ENCODE assay signal across 8 cellular contexts in genomic region chr11:103682318-103683184, GRCh38.
A peak's percentile ranks its signal among the peaks of the same experiment; 100 is the strongest.
DNase-seq lines count a peak whose midpoint lies in the region; ATAC-seq and TF ChIP-seq lines count a peak whose summit lies in the region.

No MANE protein-coding gene starts in this region.

- H3K27me3 ChIP-seq in BJ (ENCODE audit: control insufficient read depth, insufficient read depth, low read length) (no peaks in the 10 kb centered on the region), right lobe of liver (no peaks in the 10 kb centered on the region)

- H3K9me3 Mint-ChIP-seq in activated B cell treated with CpG ODN at 0.5 μM for 24 hours = no peaks in the 10 kb centered on the region

- no peak overlapping the region for H3K4me3 Mint-ChIP-seq in activated B cell treated with CpG ODN at 0.5 μM for 24 hours

- no peaks in the 10 kb centered on the region for H3K9me3 ChIP-seq in right lobe of liver

- no peak for DNase-seq in BJ (ENCODE audit: low read depth)
- peak; percentile 19 for DNase-seq in NCI-H226
- peak; percentile 21 for DNase-seq in activated B cell treated with CpG ODN at 0.5 μM for 24 hours
- peak; percentile 88 for DNase-seq in dermis blood vessel endothelial cell
- peak in 2 of 3 donors; percentile 26 to 45 for DNase-seq in right lobe of liver
- peak; percentile 1 for DNase-seq in stimulated activated CD8-positive, alpha-beta memory T cell treated with anti-CD3 and anti-CD28 coated beads, Interleukin-15, amount 100 ng/mL, for 1 hour (ENCODE audit: low read depth)

- H3K36me3 Mint-ChIP-seq in activated B cell treated with CpG ODN at 0.5 μM for 24 hours (ENCODE audit: low read depth) = no peaks in the 10 kb centered on the region

- H3K4me1 Mint-ChIP-seq in activated B cell treated with CpG ODN at 0.5 μM for 24 hours = peaks cover 5% of the 10 kb centered on the region

- H3K27me3 Mint-ChIP-seq in activated B cell treated with CpG ODN at 0.5 μM for 24 hours = no peaks in the 10 kb centered on the region

- ATAC-seq in GM18909 (IDR thresholded peaks at IDR 0.05; ENCODE audit: poor library complexity, unreplicated experiment) = peak; percentile 96
- peak; percentile 92 for ATAC-seq in HG03097 (IDR thresholded peaks at IDR 0.05; ENCODE audit: low FRiP score, unreplicated experiment)
- peak; percentile 75 for ATAC-seq in activated B cell treated with CpG ODN at 0.5 μM for 24 hours (ENCODE audit: low read depth)
- ATAC-seq in right lobe of liver = peak; percentile 91 to 97 (median 96)

- intact Hi-C loops in activated B cell treated with CpG ODN at 0.5 μM for 24 hours (cut with micrococcal nuclease) (loop anchor here (1.0 to 2.0 kb wide), 3 partner anchors 469 to 1318 kb away; no protein-coding TSS in a partner anchor), right lobe of liver (cut with DNase I) (no loop called here)

- no peaks in the 10 kb centered on the region for H3K4me1 ChIP-seq in right lobe of liver

- no peak overlapping the region for H3K27ac ChIP-seq in right lobe of liver

- TF ChIP-seq CTCF in BJ (IDR thresholded peaks at IDR 0.05; ENCODE audit: insufficient read depth, low read depth, low read length) = peak; percentile 78
- no peak for TF ChIP-seq CTCF in activated B cell treated with CpG ODN at 0.5 μM for 24 hours (IDR thresholded peaks at IDR 0.05)
- TF ChIP-seq CTCF in right lobe of liver (IDR thresholded peaks at IDR 0.05) = peak; percentile 67 to 77 (median 72)

- H3K4me3 ChIP-seq in BJ (ENCODE audit: low read depth, low read length) (no peak overlapping the region), right lobe of liver (no peak overlapping the region)

- POLR2A ChIA-PET in BJ (lab: Charles Lee) = interaction anchor here (0.5 kb wide), 1 partner anchor 9 kb away, joined by 4 read pairs; no protein-coding TSS in a partner anchor
- POLR2A ChIA-PET in activated B cell treated with CpG ODN at 0.5 μM for 24 hours (lab: Charles Lee) = interaction anchor here (0.5 kb wide), 1 partner anchor 64 kb away, joined by 5 read pairs; no protein-coding TSS in a partner anchor

- 7% methylated on average over 7 of the region's 8 CpGs for WGBS in right lobe of liver (ENCODE audit: insufficient coverage, low coverage, low lambda C conversion rate, missing lambda C conversion rate)

- H3K27ac Mint-ChIP-seq in activated B cell treated with CpG ODN at 0.5 μM for 24 hours = no peak overlapping the region

- H3K36me3 ChIP-seq in BJ (ENCODE audit: control insufficient read depth, insufficient read depth, low read length) (no peaks in the 10 kb centered on the region), right lobe of liver (no peaks in the 10 kb centered on the region)

- TF ChIP-seq POLR2A in right lobe of liver (IDR thresholded peaks at IDR 0.05) = no peak

- CTCF ChIA-PET in BJ (lab: Yijun Ruan, JAX) (interaction anchor here (0.6 to 3.5 kb wide), 41 partner anchors 9 to 1521 kb away, joined by 3 to 20 read pairs (median 4); partner anchors contain the start of gene PDGFD), activated B cell treated with CpG ODN at 0.5 μM for 24 hours (lab: Charles Lee) (interaction anchor here (0.6 to 2.2 kb wide), 14 partner anchors 10 to 1318 kb away, joined by 3 to 11 read pairs (median 4); partner anchors contain the start of gene PDGFD)
